In genomic region chr14:51386411-51386810, GRCh38 we compare ENCODE assay signal across 24 cellular contexts.
"Had no signal": no experiment of that assay in that cellular context is flagged by ENCODE, and none has a peak within 500 bp of the region (broad histone marks: within the 10 kb centered on the region; RNA-seq: fewer than 3 reads in every experiment).

No MANE protein-coding gene starts in this region.

- FAIRE-seq: islet of Langerhans, TTC549 had no signal

- H3K27me3 ChIP-seq: body of pancreas, cardiac muscle cell, dorsolateral prefrontal cortex, foreskin keratinocyte, ovary, testis, transverse colon had no signal

- DNase-seq: activated CD4-positive, alpha-beta T cell treated with anti-CD3 and anti-CD28 coated beads for 4 hours; activated CD4-positive, alpha-beta T cell treated with anti-CD3 and anti-CD28 coated beads, Interleukin-2, amount 50 U/mL, for 4 hours; activated effector memory CD4-positive, alpha-beta T cell treated with Interleukin-2 at 50 U/mL for 16 hours; activated naive CD4-positive, alpha-beta T cell treated with Interleukin-2 at 50 U/mL for 16 hours; activated T-cell treated with anti-CD3 and anti-CD28 coated beads for 4 hours; anterior cingulate cortex; body of pancreas; dorsolateral prefrontal cortex; effector memory CD4-positive, alpha-beta T cell; foreskin keratinocyte; mammary epithelial cell; naive thymus-derived CD4-positive, alpha-beta T cell; ovary; stimulated activated CD4-positive, alpha-beta T cell treated with anti-CD3 and anti-CD28 coated beads, Interleukin-2, amount 100 ng/mL, for 48 hours; stimulated activated naive CD8-positive, alpha-beta T cell treated with anti-CD3 and anti-CD28 coated beads, Interleukin-15, Interleukin-2, amounts not matched to agents 100 U/mL and 50 U/mL, for 24 hours; SW 1271; T-helper 9 cell; testis; transverse colon had no signal

- H3K27ac ChIP-seq: body of pancreas, cardiac muscle cell, coronary artery, dorsolateral prefrontal cortex, foreskin keratinocyte, ovary, testis, VCaP had no signal

- H3K4me1 ChIP-seq: transverse colon had no signal

- H3K36me3 ChIP-seq: cardiac muscle cell, ovary, transverse colon had no signal

- H3K9me3 ChIP-seq: body of pancreas, ovary, testis, transverse colon had no signal

- H3K4me3 ChIP-seq: body of pancreas, cardiac muscle cell, coronary artery, dorsolateral prefrontal cortex, ovary, testis, transverse colon had no signal
